11 cellular contexts compared by ENCODE assay signal in the genomic region with DNA sequence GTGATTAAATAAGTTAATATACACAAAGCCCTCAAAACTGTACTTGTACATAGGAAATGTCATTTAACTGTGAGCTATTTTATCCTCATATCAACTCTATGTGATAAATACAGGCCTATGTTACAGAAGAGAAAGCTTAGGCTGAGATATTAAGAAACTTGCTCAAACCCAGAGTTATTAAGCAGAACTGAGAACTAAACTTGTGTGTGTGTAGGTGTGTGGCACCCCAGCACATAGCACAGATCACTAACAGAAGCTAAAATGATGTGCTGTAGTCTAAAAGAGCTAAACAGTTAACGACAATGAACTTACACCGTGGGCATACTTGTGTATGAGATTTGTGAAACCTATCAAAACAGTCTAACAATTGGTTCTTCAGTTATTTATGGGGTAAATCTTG. TPM values are rescaled to one million over a fixed set of nuclear protein-coding genes. Genes with fewer than 3 reads are reported as not detected.
A peak's percentile ranks its signal among the peaks of the same experiment; 100 is the strongest.
DNase-seq lines count a peak whose midpoint lies in the region; ATAC-seq, FAIRE-seq and TF ChIP-seq lines count a peak whose summit lies in the region.
"Had no signal": no experiment of that assay in that cellular context is flagged by ENCODE, and none has a peak within 500 bp of the region (broad histone marks: within the 10 kb centered on the region; RNA-seq: fewer than 3 reads in every experiment).

No MANE protein-coding gene starts in this region.

- no peaks in the 10 kb centered on the region for H3K9me1 ChIP-seq in endothelial cell of umbilical vein (replicated peaks; ENCODE audit: control insufficient read depth, extremely low read depth, insufficient read depth, low read length)

- no peaks in the 10 kb centered on the region for H3K36me3 ChIP-seq in endothelial cell of umbilical vein (ENCODE audit: control insufficient read depth in 2 of 2, extremely low read depth in 1 of 2, insufficient read depth in 2 of 2, low read length in 2 of 2)

- intact Hi-C loops in endothelial cell of umbilical vein (cut with micrococcal nuclease) = loop anchor here (1.0 to 2.0 kb wide), 2 partner anchors 20 to 35 kb away; a partner anchor contains a TSS

- DNase-seq in endothelial cell of umbilical vein (ENCODE audit: low read depth, low spot score) = no peak
- no peak for DNase-seq in KG1 (lab: John Stamatoyannopoulos, UW)
- DNase-seq in pons (ENCODE audit: low spot score) = no peak
- no peak for DNase-seq in NK-92 (lab: John Stamatoyannopoulos, UW; ENCODE audit: unreplicated experiment)
- no peak for DNase-seq in NCI-H128 (lab: John Stamatoyannopoulos, UW; ENCODE audit: unreplicated experiment)
- DNase-seq: activated CD4-positive, alpha-beta T cell treated with anti-CD3 and anti-CD28 coated beads for 48 hours; activated naive CD4-positive, alpha-beta T cell treated with anti-CD3 and anti-CD28 coated beads, Interleukin-2, amount 10 ng/mL, durations not matched to agents 7 days and 5 days had no signal

- dilution Hi-C loops in endothelial cell of umbilical vein (cut with MboI; ENCODE audit: extremely low pct_ligation_motif_present, low sequenced_read_pairs) = no loop called here

- H4K20me1 ChIP-seq in endothelial cell of umbilical vein (replicated peaks; ENCODE audit: control insufficient read depth, extremely low read depth, insufficient read depth, low read length) = peaks cover 3% of the 10 kb centered on the region

- H2AFZ ChIP-seq in endothelial cell of umbilical vein (ENCODE audit: low read depth, low read length) = no peak overlapping the region

- H3K4me1 ChIP-seq in endothelial cell of umbilical vein (ENCODE audit: control insufficient read depth, extremely low read depth, insufficient read depth, low read length) = peaks cover 14% of the 10 kb centered on the region

- H3K4me3 ChIP-seq in endothelial cell of umbilical vein (replicated peaks in 1 of 3; ENCODE audit: insufficient read depth in 1 of 3, low read depth in 1 of 3, low read length in 3 of 3) = no peak overlapping the region

- POLR2A ChIA-PET in endothelial cell of umbilical vein (lab: Charles Lee) = no interaction called here

- H3K27ac ChIP-seq in endothelial cell of umbilical vein (ENCODE audit: insufficient read depth, low read depth, low read length) = peak overlapping the region; percentile 65

- peaks cover 72% of the 10 kb centered on the region for H3K79me2 ChIP-seq in endothelial cell of umbilical vein (ENCODE audit: control insufficient read depth, insufficient read depth, low read length)

- CTCF ChIA-PET in endothelial cell of umbilical vein (lab: Charles Lee) = interaction anchor here (0.9 to 1.2 kb wide), 4 partner anchors 9 to 1649 kb away, joined by 3 to 5 read pairs (median 3); no protein-coding TSS in a partner anchor

- H3K9ac ChIP-seq in endothelial cell of umbilical vein (replicated peaks; ENCODE audit: extremely low read depth, insufficient read depth, low read length) = no peak overlapping the region

- no peaks in the 10 kb centered on the region for H3K27me3 ChIP-seq in endothelial cell of umbilical vein (ENCODE audit: control insufficient read depth in 2 of 2, insufficient read depth in 2 of 2, low read length in 2 of 2)

- ATAC-seq in GM18861 (IDR thresholded peaks at IDR 0.05; ENCODE audit: unreplicated experiment) (peak; percentile 74), GM21526 (IDR thresholded peaks at IDR 0.05; ENCODE audit: low FRiP score, unreplicated experiment) (peak; percentile 91), HG03064 (IDR thresholded peaks at IDR 0.05; ENCODE audit: low read depth, unreplicated experiment) (peak; percentile 68)

- no peak for TF ChIP-seq POLR2A in endothelial cell of umbilical vein (IDR thresholded peaks at IDR 0.05; ENCODE audit: low read depth, low read length)

- BruUV-seq in endothelial cell of umbilical vein (replicated peaks; lab: Mats Ljungman, UMichigan) = no TSS peak

- no peaks in the 10 kb centered on the region for H3K9me3 ChIP-seq in endothelial cell of umbilical vein (replicated peaks; ENCODE audit: control insufficient read depth, insufficient read depth, low read length)

- FAIRE-seq in endothelial cell of umbilical vein (lab: Jason Lieb, UNC) = no peak
- FAIRE-seq: urothelium cell line had no signal

- peak overlapping the region; percentile 31 for H3K4me2 ChIP-seq in endothelial cell of umbilical vein (ENCODE audit: insufficient read depth, low read length)

- no peak for TF ChIP-seq CTCF in endothelial cell of umbilical vein (IDR thresholded peaks at IDR 0.05; ENCODE audit: extremely low read depth in 1 of 2, insufficient read depth in 1 of 2, low read depth in 1 of 2, low read length in 2 of 2)

TF ChIP-seq in endothelial cell of umbilical vein, 7 proteins besides CTCF, POLR2A, EP300 and RAD21:
- TF ChIP-seq, protein P1, sequence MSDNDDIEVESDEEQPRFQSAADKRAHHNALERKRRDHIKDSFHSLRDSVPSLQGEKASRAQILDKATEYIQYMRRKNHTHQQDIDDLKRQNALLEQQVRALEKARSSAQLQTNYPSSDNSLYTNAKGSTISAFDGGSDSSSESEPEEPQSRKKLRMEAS (IDR thresholded peaks at IDR 0.05; ENCODE audit: insufficient read depth, insufficient read length) = no peak
- no peak for TF ChIP-seq EZH2 (IDR thresholded peaks at IDR 0.05; ENCODE audit: borderline replicate concordance, low read depth, low read length, severe bottlenecking)
- no peak for TF ChIP-seq POLR2AphosphoS5 (IDR thresholded peaks at IDR 0.05; ENCODE audit: insufficient read depth, low read depth, low read length)
- TF ChIP-seq GATA2 (IDR thresholded peaks at IDR 0.05; ENCODE audit: insufficient read depth, insufficient read length, low read depth, low read length) = no peak
- TF ChIP-seq FOS (IDR thresholded peaks at IDR 0.05; ENCODE audit: borderline replicate concordance, insufficient read depth, low read length) = no peak
- no peak for TF ChIP-seq JUN (IDR thresholded peaks at IDR 0.05; ENCODE audit: borderline replicate concordance, insufficient read depth, insufficient read length, low read depth)
- TF ChIP-seq MYC (IDR thresholded peaks at IDR 0.05; ENCODE audit: low read depth, low read length) = no peak

RNA-seq across cellular contexts. Expression of a gene that starts 34.5 kb away (rescaled TPM):
- 171 and 174 TPM in 2 replicates for total RNA-seq in endothelial cell of umbilical vein
- polyA plus RNA-seq in endothelial cell of umbilical vein = 47.9 and 58.1 TPM in 2 replicates
- polyA plus RNA-seq in endothelial cell of umbilical vein (2011; cell fraction: cytosol; rRNA removed) = 70.4 and 74.5 TPM in 2 replicates
- 25.0 and 30.1 TPM in 2 replicates for polyA plus RNA-seq in endothelial cell of umbilical vein (2011; cell fraction: nucleus; rRNA removed)
- 127 and 173 TPM in 2 replicates for polyA plus RNA-seq in endothelial cell of umbilical vein (2012)
- polyA minus RNA-seq in endothelial cell of umbilical vein = 146 and 167 TPM in 2 replicates
- 98.7 TPM for polyA minus RNA-seq in endothelial cell of umbilical vein (2011; cell fraction: cytosol; rRNA and poly(A)+ RNA removed)
- 50.6 and 82.3 TPM in 2 replicates for polyA minus RNA-seq in endothelial cell of umbilical vein (2011; cell fraction: nucleus; rRNA and poly(A)+ RNA removed)
